In genomic region chr11:65066315-65066714, GRCh38 we compare ENCODE assay signal across 21 cellular contexts.
"Had no signal": no experiment of that assay in that cellular context is flagged by ENCODE, and none has a peak within 500 bp of the region (broad histone marks: within the 10 kb centered on the region; RNA-seq: fewer than 3 reads in every experiment).

No MANE protein-coding gene starts in this region.

- H3K27ac Mint-ChIP-seq: activated B cell treated with CpG ODN at 0.5 μM for 24 hours; activated CD4-positive, alpha-beta T cell treated with anti-CD3 and anti-CD28 coated beads, Interleukin-2, amount 10 ng/mL, durations not matched to agents 24 days and 14 days; activated naive CD4-positive, alpha-beta T cell treated with anti-CD3 and anti-CD28 coated beads, Interleukin-2, amount 50 U/mL, for 72 hours; activated T-cell treated with anti-CD3 and anti-CD28 coated beads, Interleukin-2, amount 50 U/mL, for 72 hours; memory B cell; naive thymus-derived CD8-positive, alpha-beta T cell had no signal

- DNase-seq: activated B cell treated with CpG ODN at 0.5 μM for 24 hours; activated CD4-positive, alpha-beta T cell treated with anti-CD3 and anti-CD28 coated beads, Interleukin-2, amount 10 ng/mL, durations not matched to agents 24 days and 14 days; activated CD8-positive, alpha-beta memory T cell treated with anti-CD3 and anti-CD28 coated beads, Interleukin-2, amount 50 U/mL, for 48 hours; activated gamma-delta T cell; activated T-cell treated with anti-CD3 and anti-CD28 coated beads, Interleukin-2, amount 50 U/mL, for 72 hours; caudate nucleus; erythroblast; kidney; left ventricle myocardium superior; naive thymus-derived CD8-positive, alpha-beta T cell; nucleus accumbens; stimulated activated CD4-positive, alpha-beta T cell treated with anti-CD3 and anti-CD28 coated beads, Interleukin-4, amount 100 ng/mL, for 24 hours; stimulated activated naive CD4-positive, alpha-beta T cell; T-helper 2 cell; upper lobe of left lung had no signal

- H3K36me3 Mint-ChIP-seq: activated naive CD4-positive, alpha-beta T cell treated with anti-CD3 and anti-CD28 coated beads, Interleukin-2, amount 50 U/mL, for 72 hours; memory B cell; naive thymus-derived CD8-positive, alpha-beta T cell had no signal

- H3K4me3 ChIP-seq: gastroesophageal sphincter, skin epidermis, suprapubic skin, upper lobe of left lung had no signal

- H3K36me3 ChIP-seq: gastroesophageal sphincter, suprapubic skin, upper lobe of left lung had no signal

- H3K9me3 Mint-ChIP-seq: activated B cell treated with CpG ODN at 0.5 μM for 24 hours; activated CD4-positive, alpha-beta T cell treated with anti-CD3 and anti-CD28 coated beads, Interleukin-2, amount 10 ng/mL, durations not matched to agents 24 days and 14 days; activated naive CD4-positive, alpha-beta T cell treated with anti-CD3 and anti-CD28 coated beads, Interleukin-2, amount 50 U/mL, for 72 hours; activated T-cell treated with anti-CD3 and anti-CD28 coated beads, Interleukin-2, amount 50 U/mL, for 72 hours; memory B cell; naive thymus-derived CD8-positive, alpha-beta T cell had no signal

- H3K4me1 ChIP-seq: gastroesophageal sphincter, suprapubic skin, upper lobe of left lung had no signal

- H3K4me3 Mint-ChIP-seq: activated B cell treated with CpG ODN at 0.5 μM for 24 hours; activated CD4-positive, alpha-beta T cell treated with anti-CD3 and anti-CD28 coated beads, Interleukin-2, amount 10 ng/mL, durations not matched to agents 24 days and 14 days; activated T-cell treated with anti-CD3 and anti-CD28 coated beads, Interleukin-2, amount 50 U/mL, for 72 hours; memory B cell; naive thymus-derived CD8-positive, alpha-beta T cell had no signal

- H3K4me1 Mint-ChIP-seq: activated B cell treated with CpG ODN at 0.5 μM for 24 hours; activated CD4-positive, alpha-beta T cell treated with anti-CD3 and anti-CD28 coated beads, Interleukin-2, amount 10 ng/mL, durations not matched to agents 24 days and 14 days had no signal

- FAIRE-seq: colon, kidney had no signal

- H3K27ac ChIP-seq: gastroesophageal sphincter, skin epidermis, suprapubic skin, upper lobe of left lung had no signal

- ATAC-seq: activated naive CD4-positive, alpha-beta T cell treated with anti-CD3 and anti-CD28 coated beads, Interleukin-2, amount 50 U/mL, for 72 hours; activated T-cell treated with anti-CD3 and anti-CD28 coated beads, Interleukin-2, amount 50 U/mL, for 72 hours; gastroesophageal sphincter; left ventricle myocardium superior; naive thymus-derived CD8-positive, alpha-beta T cell had no signal

- H3K27me3 ChIP-seq: gastroesophageal sphincter, suprapubic skin, upper lobe of left lung had no signal

- H3K9me3 ChIP-seq: gastroesophageal sphincter, suprapubic skin, upper lobe of left lung had no signal

- H3K27me3 Mint-ChIP-seq: activated B cell treated with CpG ODN at 0.5 μM for 24 hours; activated CD4-positive, alpha-beta T cell treated with anti-CD3 and anti-CD28 coated beads, Interleukin-2, amount 10 ng/mL, durations not matched to agents 24 days and 14 days; naive thymus-derived CD8-positive, alpha-beta T cell had no signal
